In genomic region chr19:22807061-22807835, GRCh38 we compare ENCODE assay signal across 26 cellular contexts. TPM values are rescaled to one million over a fixed set of nuclear protein-coding genes. Genes with fewer than 3 reads are reported as not detected.
"Had no signal": no experiment of that assay in that cellular context is flagged by ENCODE, and none has a peak within 500 bp of the region (broad histone marks: within the 10 kb centered on the region; RNA-seq: fewer than 3 reads in every experiment).

No MANE protein-coding gene starts in this region.

- ATAC-seq: left lobe of liver, psoas muscle had no signal

- H3K36me3 Mint-ChIP-seq: naive B cell had no signal

- H3K27ac Mint-ChIP-seq: endodermal cell, naive B cell, nephron had no signal

- FAIRE-seq: endothelial cell of umbilical vein, islet of Langerhans, small intestine had no signal

- H3K36me3 ChIP-seq: colonic mucosa, thyroid gland, upper lobe of left lung, vagina had no signal

- H3K4me1 Mint-ChIP-seq: endodermal cell, nephron had no signal

- H3K4me3 Mint-ChIP-seq: endodermal cell, naive B cell, nephron had no signal

- H3K27ac ChIP-seq: colonic mucosa, psoas muscle, thyroid gland, upper lobe of left lung, vagina had no signal

- H3K27me3 Mint-ChIP-seq: naive B cell had no signal

- H3K4me1 ChIP-seq: colonic mucosa, psoas muscle, thyroid gland, upper lobe of left lung, vagina had no signal

- H3K27me3 ChIP-seq: colonic mucosa, thyroid gland, vagina had no signal

- H3K9me3 ChIP-seq: colonic mucosa, psoas muscle, thyroid gland, vagina had no signal

- H3K4me3 ChIP-seq: colonic mucosa, lung, psoas muscle, thyroid gland, upper lobe of left lung, vagina had no signal

- DNase-seq: colonic mucosa; effector CD4-positive, alpha-beta T cell; endodermal cell; erythroblast; foreskin melanocyte; head of caudate nucleus; hypothalamus; kidney glomerular epithelial cell; mesendoderm; naive B cell; occipital lobe; psoas muscle; retina; small intestine; stimulated activated CD4-positive, alpha-beta T cell treated with anti-CD3 and anti-CD28 coated beads, Interleukin-12 subunit alpha, Interleukin-12 subunit beta, amount 100 ng/mL, for 4 hours; stimulated activated naive CD4-positive, alpha-beta T cell treated with Interleukin-2 at 50 U/mL for 16 hours; thyroid gland had no signal

RNA-seq across cellular contexts. Expression of gene ZNF99, which starts 23.3 kb away (rescaled TPM):
- total RNA-seq: colonic mucosa, dermis microvascular lymphatic vessel endothelial cell, endodermal cell, endothelial cell of umbilical vein, left lobe of liver, psoas muscle, vagina had no signal
- polyA plus RNA-seq: endothelial cell of umbilical vein had no signal

RNA-seq across cellular contexts. Expression of gene ZNF723, which starts 24.8 kb away (rescaled TPM):
- total RNA-seq: cerebellum, colonic mucosa, dermis microvascular lymphatic vessel endothelial cell, endodermal cell, endothelial cell of umbilical vein, left lobe of liver, lung, occipital lobe, psoas muscle, upper lobe of left lung, vagina had no signal
- polyA plus RNA-seq: endothelial cell of umbilical vein, lung, psoas muscle, small intestine had no signal
